ENCODE assay signal across 8 cellular contexts in the genomic region with DNA sequence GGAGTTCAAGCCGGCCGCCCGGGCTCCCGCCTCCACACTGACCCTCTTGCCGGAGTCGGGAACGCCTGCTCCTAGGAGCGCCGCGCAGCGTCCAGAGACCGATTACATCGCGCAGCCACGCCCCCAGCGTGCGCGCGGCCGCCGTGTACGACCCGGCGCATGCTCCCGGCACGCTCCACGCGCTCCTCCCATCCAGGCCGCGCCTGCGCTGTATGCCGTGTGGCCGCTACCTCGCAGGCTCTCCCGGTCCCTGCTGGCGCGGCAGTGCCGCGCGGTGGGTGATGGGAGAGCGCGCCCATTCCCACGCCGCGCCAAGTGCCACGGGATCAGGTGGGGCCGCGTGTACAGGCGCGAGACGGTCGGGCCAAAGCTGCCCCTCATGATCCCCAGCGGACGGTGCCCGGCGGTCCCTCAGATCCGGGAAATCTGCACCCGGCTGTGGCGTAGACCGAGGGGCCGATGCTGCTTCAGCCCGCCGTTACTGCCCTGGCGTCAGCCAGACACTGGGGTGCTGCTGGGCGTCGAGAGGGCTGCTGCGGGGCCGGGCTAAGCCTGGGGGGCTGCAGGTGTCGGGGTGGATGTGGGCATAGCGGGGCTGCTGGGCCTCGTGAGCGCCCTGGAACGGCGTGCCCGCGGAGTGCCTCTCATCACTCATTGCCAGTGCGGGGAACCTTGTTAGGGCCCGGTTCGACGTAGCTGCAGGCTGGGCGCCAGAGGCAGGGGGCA. TPM values are rescaled to one million over a fixed set of nuclear protein-coding genes. Genes with fewer than 3 reads are reported as not detected.
DNase-seq lines count a peak whose midpoint lies in the region; ATAC-seq and TF ChIP-seq lines count a peak whose summit lies in the region.

Gene GNB1L, minus strand, starts transcription at position 97 of the 726 bp plus-strand sequence. CDS start 33,519 bp downstream, outside the sequence.
A gene with protein sequence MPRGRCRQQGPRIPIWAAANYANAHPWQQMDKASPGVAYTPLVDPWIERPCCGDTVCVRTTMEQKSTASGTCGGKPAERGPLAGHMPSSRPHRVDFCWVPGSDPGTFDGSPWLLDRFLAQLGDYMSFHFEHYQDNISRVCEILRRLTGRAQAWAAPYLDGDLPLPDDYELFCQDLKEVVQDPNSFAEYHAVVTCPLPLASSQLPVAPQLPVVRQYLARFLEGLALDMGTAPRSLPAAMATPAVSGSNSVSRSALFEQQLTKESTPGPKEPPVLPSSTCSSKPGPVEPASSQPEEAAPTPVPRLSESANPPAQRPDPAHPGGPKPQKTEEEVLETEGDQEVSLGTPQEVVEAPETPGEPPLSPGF (minus strand): TSS at position 97 of the 726 bp plus-strand sequence. CDS start 2,613 bp downstream, outside the sequence.

- peak within 1 kb of the TSS; percentile 92 for H2AFZ ChIP-seq in osteoblast (ENCODE audit: low read length)

- H3K27ac ChIP-seq in osteoblast (ENCODE audit: low read depth, low read length) (peak within 1 kb of the TSS; percentile 92), thoracic aorta (peak within 1 kb of the TSS; percentile 89 to 90)

- H3K27me3 Mint-ChIP-seq in glutamatergic neuron (ENCODE audit: unreplicated experiment) = peaks cover 13% of the 10 kb centered on the region

- H3K36me3 ChIP-seq in osteoblast (ENCODE audit: insufficient read depth, low read length) (peaks cover 25% of the 10 kb centered on the region), thoracic aorta (peaks cover 18% of the 10 kb centered on the region)

- H4K20me1 ChIP-seq in osteoblast (ENCODE audit: insufficient read depth, low read length) = peaks cover 26% of the 10 kb centered on the region

- H3K9me3 Mint-ChIP-seq in activated naive CD4-positive, alpha-beta T cell treated with anti-CD3 and anti-CD28 coated beads, Interleukin-2, amount 50 U/mL, for 72 hours = no peaks in the 10 kb centered on the region
- peaks cover 6% of the 10 kb centered on the region for H3K9me3 Mint-ChIP-seq in glutamatergic neuron (ENCODE audit: unreplicated experiment)

- peaks cover 8 to 33% of the 10 kb centered on the region in 2 donors for H3K36me3 Mint-ChIP-seq in activated naive CD4-positive, alpha-beta T cell treated with anti-CD3 and anti-CD28 coated beads, Interleukin-2, amount 50 U/mL, for 72 hours
- H3K36me3 Mint-ChIP-seq in glutamatergic neuron (ENCODE audit: unreplicated experiment) = peaks cover 6% of the 10 kb centered on the region

- H3K4me2 ChIP-seq in osteoblast (ENCODE audit: insufficient read depth, low read length) = peak within 1 kb of the TSS; percentile 98

- peak; percentile 81 for ATAC-seq in HG02623 (IDR thresholded peaks at IDR 0.05; ENCODE audit: unreplicated experiment)
- peak; percentile 95 for ATAC-seq in SK-N-SH treated with all-trans-retinoic acid at 6 μM for 48 hours
- ATAC-seq in activated naive CD4-positive, alpha-beta T cell treated with anti-CD3 and anti-CD28 coated beads, Interleukin-2, amount 50 U/mL, for 72 hours = peak; percentile 87 to 94
- peak; percentile 80 for ATAC-seq in thoracic aorta (ENCODE audit: insufficient number of reproducible peaks, low FRiP score, low read depth)

- DNase-seq in GM12865 (ENCODE audit: low read depth) (peak; percentile 98), NCI-H1092 treated with DMSO at 0.1 percent for 48 hours (lab: John Stamatoyannopoulos, UW) (peak; percentile 97), glutamatergic neuron (peak; percentile 98), osteoblast (ENCODE audit: insufficient read length, low spot score, missing footprints) (peak; percentile 99), thoracic aorta (ENCODE audit: low spot score) (peak; percentile 79)
- peak; percentile 97 for DNase-seq in activated naive CD4-positive, alpha-beta T cell treated with anti-CD3 and anti-CD28 coated beads, Interleukin-2, amount 50 U/mL, for 72 hours (ENCODE audit: low spot score in 2 of 2)

- H3K4me1 Mint-ChIP-seq in glutamatergic neuron (ENCODE audit: low read depth, unreplicated experiment) = peaks cover 17% of the 10 kb centered on the region

- peak within 1 kb of the TSS; percentile 93 for H3K4me3 Mint-ChIP-seq in glutamatergic neuron (ENCODE audit: unreplicated experiment)

- H3K4me3 ChIP-seq in GM12865 (ENCODE audit: low read depth, low read length) (peak within 1 kb of the TSS; percentile 77), osteoblast (ENCODE audit: insufficient read depth, low read length) (peak within 1 kb of the TSS; percentile 99), thoracic aorta (peak within 1 kb of the TSS; percentile 84)

- TF ChIP-seq CTCF in GM12865 (IDR thresholded peaks at IDR 0.05; ENCODE audit: insufficient read depth, low read depth, low read length, missing control alignments) = peak; percentile 6
- TF ChIP-seq CTCF in glutamatergic neuron (IDR thresholded peaks at IDR 0.05; ENCODE audit: partially characterized antibody, unreplicated experiment) = no peak
- TF ChIP-seq CTCF in osteoblast (IDR thresholded peaks at IDR 0.05; ENCODE audit: extremely low read depth, low read depth, low read length) = no peak
- peak; percentile 6 for TF ChIP-seq CTCF in thoracic aorta (IDR thresholded peaks at IDR 0.05)

- H3K27ac Mint-ChIP-seq in activated naive CD4-positive, alpha-beta T cell treated with anti-CD3 and anti-CD28 coated beads, Interleukin-2, amount 50 U/mL, for 72 hours = peak within 1 kb of the TSS; percentile 96 to 98
- peak within 1 kb of the TSS; percentile 84 for H3K27ac Mint-ChIP-seq in glutamatergic neuron (ENCODE audit: unreplicated experiment)

- H3K9me3 ChIP-seq in osteoblast (ENCODE audit: low read depth, low read length) (no peaks in the 10 kb centered on the region), thoracic aorta (no peaks in the 10 kb centered on the region)

- H3K27me3 ChIP-seq in osteoblast (ENCODE audit: insufficient read depth, low read length) (no peaks in the 10 kb centered on the region), thoracic aorta (replicated peaks; ENCODE audit: insufficient read depth) (no peaks in the 10 kb centered on the region)

- H3K4me1 ChIP-seq in osteoblast (ENCODE audit: insufficient read depth, low read length) (peaks cover 27% of the 10 kb centered on the region), thoracic aorta (ENCODE audit: control insufficient read depth in 1 of 2, low read depth in 2 of 2) (peaks cover 15 to 28% of the 10 kb centered on the region in 2 donors)

- peaks cover 64% of the 10 kb centered on the region for H3K79me2 ChIP-seq in osteoblast (ENCODE audit: insufficient read depth, low read length)

TF ChIP-seq in SK-N-SH treated with all-trans-retinoic acid at 6 μM for 48 hours, 23 proteins besides CTCF, POLR2A, EP300 and RAD21:
- TF ChIP-seq CREB5 (CRISPR knock-in tag; IDR thresholded peaks at IDR 0.05; ENCODE audit: low read depth) (no peak), ZFP30 (CRISPR knock-in tag; IDR thresholded peaks at IDR 0.05) (peak; percentile 7; the same call in 1 of the 2 replicates), PPARA (CRISPR knock-in tag; IDR thresholded peaks at IDR 0.05; ENCODE audit: borderline replicate concordance) (0 out of 2 replicates have a peak, but pooled peaks have one; percentile 50), ZNF8 (CRISPR knock-in tag; IDR thresholded peaks at IDR 0.05) (no peak), ISL1 (CRISPR knock-in tag; IDR thresholded peaks at IDR 0.05) (no peak), TCF4 (CRISPR knock-in tag; IDR thresholded peaks at IDR 0.05; ENCODE audit: borderline replicate concordance) (no peak)

RNA-seq across cellular contexts. Expression of gene GNB1L, which starts in this region (rescaled TPM):
- 10 to 100 TPM in 1 of 2 donors, 1 to 10 TPM in 1; 9.6 to 13.4 TPM for total RNA-seq in activated naive CD4-positive, alpha-beta T cell treated with anti-CD3 and anti-CD28 coated beads, Interleukin-2, amount 50 U/mL, for 72 hours
- total RNA-seq in glutamatergic neuron (ENCODE audit: unreplicated experiment) (5.0 TPM), osteoblast (4.0 and 5.6 TPM in 2 replicates), thoracic aorta (1 to 10 TPM; 2.3 to 7.7 TPM)

RNA-seq across cellular contexts. Expression of the second gene that starts in this region (rescaled TPM):
- 10 to 100 TPM; 12.1 to 20.1 TPM for total RNA-seq in activated naive CD4-positive, alpha-beta T cell treated with anti-CD3 and anti-CD28 coated beads, Interleukin-2, amount 50 U/mL, for 72 hours
- total RNA-seq in glutamatergic neuron (ENCODE audit: unreplicated experiment) = 12.1 TPM
- total RNA-seq in osteoblast = 10.3 and 11.9 TPM in 2 replicates
- 10 to 100 TPM; 11.8 to 17.2 TPM for total RNA-seq in thoracic aorta

Comparison
In these comparisons a context has a peak if more than half of its experiments do, and no peak if none do; other contexts are left out.
1. Peak in every context shown above with its lines: DNase-seq, ATAC-seq, H3K4me3 ChIP-seq and H3K27ac ChIP-seq.
2. CTCF ChIP-seq: peak in GM12865 (single experiment) and thoracic aorta (single experiment); none in glutamatergic neuron (single experiment) and osteoblast (single experiment).